In the genomic region with DNA sequence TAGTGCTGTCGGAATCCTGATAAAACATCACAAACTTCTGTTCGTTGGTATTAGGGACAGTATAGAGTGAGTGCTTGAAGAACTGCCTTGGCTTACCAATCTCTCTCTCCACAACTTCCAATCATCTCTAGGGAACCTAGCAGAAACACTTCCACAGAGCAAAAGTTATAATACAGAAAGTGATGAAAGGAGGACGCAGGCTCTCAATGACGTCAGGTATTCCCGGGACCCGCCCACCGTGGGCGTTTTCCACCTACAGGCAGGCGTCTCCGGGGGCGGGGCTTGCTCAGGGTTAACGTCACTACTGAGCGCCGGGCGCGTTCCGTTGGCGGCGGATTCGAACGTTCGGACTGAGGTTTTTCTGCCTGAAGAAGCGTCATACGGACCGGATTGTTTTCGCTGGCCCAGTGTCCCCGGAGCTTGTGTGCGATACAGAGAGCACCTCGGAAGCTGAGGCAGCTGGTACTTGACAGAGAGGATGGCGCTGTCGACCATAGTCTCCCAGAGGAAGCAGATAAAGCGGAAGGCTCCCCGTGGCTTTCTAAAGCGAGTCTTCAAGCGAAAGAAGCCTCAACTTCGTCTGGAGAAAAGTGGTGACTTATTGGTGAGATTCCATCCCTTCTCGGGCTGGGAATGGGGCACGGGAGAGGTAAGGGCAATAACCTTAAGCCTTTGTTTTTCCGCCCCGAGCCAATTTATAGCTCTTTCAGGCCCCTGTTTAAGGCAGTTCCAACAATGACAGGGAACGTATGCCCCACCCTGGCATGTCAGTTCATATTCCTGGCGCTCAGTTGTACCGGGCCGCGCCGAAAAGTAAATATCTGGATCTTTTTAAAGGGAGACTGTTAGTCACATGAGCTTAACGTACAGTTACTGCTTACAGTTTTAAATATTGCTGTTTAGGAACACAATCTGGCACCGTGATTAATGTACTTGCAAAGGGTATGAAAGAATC, we compare ENCODE assay signal across 1 cellular context.
A peak's percentile ranks its signal among the peaks of the same experiment; 100 is the strongest.
TF ChIP-seq lines count a peak whose summit lies in the region.

TSS of gene CENPW (plus strand) at position 320 of the 955 bp plus-strand sequence. CDS start at position 479, 159 bp downstream.

TF ChIP-seq in WTC11, 78 proteins besides CTCF, POLR2A, EP300 and RAD21 (continued from another document):
- TF ChIP-seq ATF6 (CRISPR knock-in tag; IDR thresholded peaks at IDR 0.05), result no peak
- peak; percentile 46; the same call in 1 of the 2 replicates for TF ChIP-seq FOXP1 (CRISPR knock-in tag; IDR thresholded peaks at IDR 0.05; ENCODE audit: borderline replicate concordance)
- TF ChIP-seq ZMAT4 (CRISPR knock-in tag; IDR thresholded peaks at IDR 0.05), result no peak
- no peak for TF ChIP-seq ESRRA (CRISPR knock-in tag; IDR thresholded peaks at IDR 0.05; ENCODE audit: borderline replicate concordance)
- no peak for TF ChIP-seq HMGXB4 (CRISPR knock-in tag; IDR thresholded peaks at IDR 0.05)
- TF ChIP-seq ZNF396 (CRISPR knock-in tag; IDR thresholded peaks at IDR 0.05; ENCODE audit: borderline replicate concordance), result no peak
- no peak for TF ChIP-seq NR3C1 (CRISPR knock-in tag; conservative IDR thresholded peaks at IDR 0.05; ENCODE audit: low read depth)
- TF ChIP-seq NR2C2 (CRISPR knock-in tag; IDR thresholded peaks at IDR 0.05), result no peak
- TF ChIP-seq ZNF138 (CRISPR knock-in tag; conservative IDR thresholded peaks at IDR 0.05), result no peak
- peak; percentile 48; the same call in 1 of the 2 replicates for TF ChIP-seq NFE2L1 (CRISPR knock-in tag; IDR thresholded peaks at IDR 0.05)
- TF ChIP-seq E2F5 (CRISPR knock-in tag; IDR thresholded peaks at IDR 0.05), result 0 out of 2 replicates have a peak, but pooled peaks have one; percentile 43
- TF ChIP-seq ZBTB43 (CRISPR knock-in tag; IDR thresholded peaks at IDR 0.05), result no peak
- TF ChIP-seq, protein P1, sequence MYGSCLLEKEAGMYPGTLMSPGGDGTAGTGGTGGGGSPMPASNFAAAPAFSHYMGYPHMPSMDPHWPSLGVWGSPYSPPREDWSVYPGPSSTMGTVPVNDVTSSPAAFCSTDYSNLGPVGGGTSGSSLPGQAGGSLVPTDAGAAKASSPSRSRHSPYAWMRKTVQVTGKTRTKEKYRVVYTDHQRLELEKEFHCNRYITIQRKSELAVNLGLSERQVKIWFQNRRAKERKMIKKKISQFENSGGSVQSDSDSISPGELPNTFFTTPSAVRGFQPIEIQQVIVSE (CRISPR knock-in tag; IDR thresholded peaks at IDR 0.05; ENCODE audit: borderline replicate concordance), result no peak
- TF ChIP-seq, protein P2, sequence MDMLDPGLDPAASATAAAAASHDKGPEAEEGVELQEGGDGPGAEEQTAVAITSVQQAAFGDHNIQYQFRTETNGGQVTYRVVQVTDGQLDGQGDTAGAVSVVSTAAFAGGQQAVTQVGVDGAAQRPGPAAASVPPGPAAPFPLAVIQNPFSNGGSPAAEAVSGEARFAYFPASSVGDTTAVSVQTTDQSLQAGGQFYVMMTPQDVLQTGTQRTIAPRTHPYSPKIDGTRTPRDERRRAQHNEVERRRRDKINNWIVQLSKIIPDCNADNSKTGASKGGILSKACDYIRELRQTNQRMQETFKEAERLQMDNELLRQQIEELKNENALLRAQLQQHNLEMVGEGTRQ (CRISPR knock-in tag; IDR thresholded peaks at IDR 0.05), result no peak
- no peak for TF ChIP-seq SOX15 (CRISPR knock-in tag; IDR thresholded peaks at IDR 0.05)
- TF ChIP-seq FOXK1 (CRISPR knock-in tag; IDR thresholded peaks at IDR 0.05), result peak; percentile 79
- TF ChIP-seq NR1H2 (CRISPR knock-in tag; IDR thresholded peaks at IDR 0.05), result no peak
- TF ChIP-seq ZNF423 (CRISPR knock-in tag; IDR thresholded peaks at IDR 0.05), result no peak
- TF ChIP-seq E2F4 (CRISPR knock-in tag; IDR thresholded peaks at IDR 0.05; ENCODE audit: borderline replicate concordance, low read depth), result peak; percentile 99
- no peak for TF ChIP-seq GRHL2 (CRISPR knock-in tag; IDR thresholded peaks at IDR 0.05; ENCODE audit: insufficient replicate concordance, severe bottlenecking)
- peak; percentile 61; the same call in 1 of the 2 replicates for TF ChIP-seq MAX (CRISPR knock-in tag; IDR thresholded peaks at IDR 0.05)
- TF ChIP-seq SMAD3 (CRISPR knock-in tag; IDR thresholded peaks at IDR 0.05; ENCODE audit: borderline replicate concordance), result 0 out of 2 replicates have a peak, but pooled peaks have one; percentile 37
- TF ChIP-seq ZNF121 (CRISPR knock-in tag; IDR thresholded peaks at IDR 0.05), result no peak
- peak; percentile 68; the same call in 1 of the 2 replicates for TF ChIP-seq CREB1 (CRISPR knock-in tag; IDR thresholded peaks at IDR 0.05)
- no peak for TF ChIP-seq HMGA2 (CRISPR knock-in tag; IDR thresholded peaks at IDR 0.05)
- peak; percentile 97 for TF ChIP-seq CREM (CRISPR knock-in tag; IDR thresholded peaks at IDR 0.05)
- TF ChIP-seq, protein P3, sequence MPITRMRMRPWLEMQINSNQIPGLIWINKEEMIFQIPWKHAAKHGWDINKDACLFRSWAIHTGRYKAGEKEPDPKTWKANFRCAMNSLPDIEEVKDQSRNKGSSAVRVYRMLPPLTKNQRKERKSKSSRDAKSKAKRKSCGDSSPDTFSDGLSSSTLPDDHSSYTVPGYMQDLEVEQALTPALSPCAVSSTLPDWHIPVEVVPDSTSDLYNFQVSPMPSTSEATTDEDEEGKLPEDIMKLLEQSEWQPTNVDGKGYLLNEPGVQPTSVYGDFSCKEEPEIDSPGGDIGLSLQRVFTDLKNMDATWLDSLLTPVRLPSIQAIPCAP (CRISPR knock-in tag; IDR thresholded peaks at IDR 0.05), result no peak
